In the genomic region with DNA sequence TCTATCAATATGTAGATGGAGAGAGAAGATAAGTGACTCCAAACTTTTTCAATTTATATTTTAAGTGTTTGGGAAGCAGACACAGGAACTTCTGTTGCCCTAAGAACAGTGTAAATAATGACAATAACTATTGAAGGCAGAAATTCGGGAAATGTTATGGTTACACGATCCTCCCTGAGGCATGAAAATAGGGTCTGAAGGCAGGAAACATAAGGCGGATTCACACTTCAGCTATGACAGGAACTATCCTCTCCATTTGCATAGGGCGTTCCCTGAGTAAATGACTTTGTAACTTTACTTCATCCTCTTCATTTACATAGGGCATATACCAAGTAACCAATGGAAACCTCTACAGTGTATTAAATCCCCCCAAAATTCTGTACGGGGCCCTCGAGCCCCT, we compare ENCODE assay signal across 20 cellular contexts.
"Had no signal": no experiment of that assay in that cellular context is flagged by ENCODE, and none has a peak within 500 bp of the region (broad histone marks: within the 10 kb centered on the region; RNA-seq: fewer than 3 reads in every experiment).

No MANE protein-coding gene starts in this region.

- H3K27me3 Mint-ChIP-seq: activated B cell treated with CpG ODN at 0.5 μM for 24 hours; central memory CD8-positive, alpha-beta T cell; memory B cell; natural killer cell treated with Interleukin-12 subunit alpha and Interleukin-12 subunit beta and Interleukin-15 and Interleukin-18, amount 100 ng/mL, for 72 hours; stimulated activated naive CD8-positive, alpha-beta T cell treated with anti-CD3 and anti-CD28 coated beads, Interleukin-15, Interleukin-2, amounts not matched to agents 100 ng/mL and 50 ng/mL, for 24 hours had no signal

- ATAC-seq: left ventricle myocardium superior; natural killer cell treated with Interleukin-12 subunit alpha and Interleukin-12 subunit beta and Interleukin-15 and Interleukin-18, amount 100 ng/mL, for 72 hours; right lobe of liver had no signal

- H3K4me3 ChIP-seq: coronary artery, esophagus squamous epithelium, right lobe of liver, suprapubic skin, upper lobe of left lung had no signal

- DNase-seq: activated B cell treated with CpG ODN at 0.5 μM for 24 hours; activated CD4-positive, alpha-beta T cell treated with anti-CD3 and anti-CD28 coated beads, Interleukin-2, amount 50 U/mL, for 1 hour; activated CD8-positive, alpha-beta memory T cell treated with anti-CD3 and anti-CD28 coated beads for 24 hours; activated naive CD4-positive, alpha-beta T cell treated with Interleukin-2 at 50 U/mL for 16 hours; anterior cingulate cortex; brain microvascular endothelial cell; esophagus squamous epithelium; foreskin fibroblast; kidney glomerular epithelial cell; left ventricle myocardium superior; right lobe of liver; T1000; upper lobe of left lung had no signal

- H3K36me3 Mint-ChIP-seq: memory B cell; natural killer cell treated with Interleukin-12 subunit alpha and Interleukin-12 subunit beta and Interleukin-15 and Interleukin-18, amount 100 ng/mL, for 72 hours had no signal

- H3K36me3 ChIP-seq: brain microvascular endothelial cell, esophagus squamous epithelium, right lobe of liver, suprapubic skin, upper lobe of left lung had no signal

- H3K4me1 ChIP-seq: esophagus squamous epithelium, right lobe of liver, suprapubic skin, upper lobe of left lung had no signal

- H3K4me3 Mint-ChIP-seq: activated B cell treated with CpG ODN at 0.5 μM for 24 hours; activated T-helper 1 cell treated with anti-CD3 and anti-CD28 coated beads, Interleukin-12 subunit alpha, Interleukin-12 subunit beta, Interleukin-2, Interleukin-4 antibody, amounts not matched to agents 30 ng/mL and 10 ng/mL and 1 ng/mL, durations not matched to agents 14 hours and 24 hours and 36 hours; central memory CD8-positive, alpha-beta T cell; memory B cell; natural killer cell treated with Interleukin-12 subunit alpha and Interleukin-12 subunit beta and Interleukin-15 and Interleukin-18, amount 100 ng/mL, for 72 hours; stimulated activated naive CD8-positive, alpha-beta T cell treated with anti-CD3 and anti-CD28 coated beads, Interleukin-15, Interleukin-2, amounts not matched to agents 100 ng/mL and 50 ng/mL, for 24 hours had no signal

- H3K27me3 ChIP-seq: brain microvascular endothelial cell, esophagus squamous epithelium, right lobe of liver, suprapubic skin, upper lobe of left lung had no signal

- H3K27ac Mint-ChIP-seq: activated B cell treated with CpG ODN at 0.5 μM for 24 hours; activated T-helper 1 cell treated with anti-CD3 and anti-CD28 coated beads, Interleukin-12 subunit alpha, Interleukin-12 subunit beta, Interleukin-2, Interleukin-4 antibody, amounts not matched to agents 30 ng/mL and 10 ng/mL and 1 ng/mL, durations not matched to agents 14 hours and 24 hours and 36 hours; memory B cell; natural killer cell treated with Interleukin-12 subunit alpha and Interleukin-12 subunit beta and Interleukin-15 and Interleukin-18, amount 100 ng/mL, for 72 hours; stimulated activated naive CD8-positive, alpha-beta T cell treated with anti-CD3 and anti-CD28 coated beads, Interleukin-15, Interleukin-2, amounts not matched to agents 100 ng/mL and 50 ng/mL, for 24 hours had no signal

- H3K9me3 ChIP-seq: esophagus squamous epithelium, right lobe of liver, suprapubic skin, upper lobe of left lung had no signal

- H3K27ac ChIP-seq: brain microvascular endothelial cell, coronary artery, esophagus squamous epithelium, right lobe of liver, suprapubic skin, upper lobe of left lung had no signal

- H3K4me1 Mint-ChIP-seq: activated B cell treated with CpG ODN at 0.5 μM for 24 hours; central memory CD8-positive, alpha-beta T cell; memory B cell had no signal
